2 cellular contexts compared by ENCODE assay signal in genomic region chr17:81676906-81677305, GRCh38.
A peak's percentile ranks its signal among the peaks of the same experiment; 100 is the strongest.
TF ChIP-seq lines count a peak whose summit lies in the region.

No MANE protein-coding gene starts in this region.

TF ChIP-seq in SK-N-SH, 30 proteins besides CTCF, POLR2A, EP300 and RAD21:
- no peak for TF ChIP-seq JUND (IDR thresholded peaks at IDR 0.05)
- no peak for TF ChIP-seq FOXJ3 (CRISPR knock-in tag; IDR thresholded peaks at IDR 0.05)
- no peak for TF ChIP-seq GATA2 (CRISPR knock-in tag; IDR thresholded peaks at IDR 0.05)
- no peak for TF ChIP-seq TCF12 (IDR thresholded peaks at IDR 0.05)
- no peak for TF ChIP-seq USF2 (IDR thresholded peaks at IDR 0.05; ENCODE audit: borderline replicate concordance, low read depth, low read length)
- TF ChIP-seq SIN3A (IDR thresholded peaks at IDR 0.05; ENCODE audit: borderline replicate concordance, low read depth, low read length) = no peak

TF ChIP-seq in HepG2, 621 proteins besides CTCF, POLR2A, EP300 and RAD21:
- TF ChIP-seq GZF1 (CRISPR knock-in tag; IDR thresholded peaks at IDR 0.05) = no peak
- TF ChIP-seq AGO2 (optimal IDR thresholded peaks at IDR 0.05; ENCODE audit: low read depth, low read length) = peak; percentile 72
- TF ChIP-seq ZNF567 (CRISPR knock-in tag; IDR thresholded peaks at IDR 0.05; ENCODE audit: borderline replicate concordance) = no peak
- TF ChIP-seq NFYC (CRISPR knock-in tag; IDR thresholded peaks at IDR 0.05) = no peak
- TF ChIP-seq HNRNPL (IDR thresholded peaks at IDR 0.05; ENCODE audit: low read depth, low read length) = 0 out of 2 replicates have a peak, but pooled peaks have one; percentile 10
- no peak for TF ChIP-seq ZNF574 (CRISPR knock-in tag; IDR thresholded peaks at IDR 0.05)
- TF ChIP-seq PLRG1 (conservative IDR thresholded peaks at IDR 0.05) = no peak
- no peak for TF ChIP-seq ZNF841 (CRISPR knock-in tag; IDR thresholded peaks at IDR 0.05; ENCODE audit: borderline replicate concordance)
- no peak for TF ChIP-seq ZBTB1 (CRISPR knock-in tag; IDR thresholded peaks at IDR 0.05; ENCODE audit: borderline replicate concordance)
- no peak for TF ChIP-seq CBX5 (CRISPR knock-in tag; IDR thresholded peaks at IDR 0.05; ENCODE audit: borderline replicate concordance)
- no peak for TF ChIP-seq ZFP36 (IDR thresholded peaks at IDR 0.05; ENCODE audit: borderline replicate concordance, low read depth, low read length, partially characterized antibody)
- TF ChIP-seq ZNF329 (CRISPR knock-in tag; IDR thresholded peaks at IDR 0.05; ENCODE audit: low read depth) = no peak
- no peak for TF ChIP-seq TEAD2 (CRISPR knock-in tag; IDR thresholded peaks at IDR 0.05)
- TF ChIP-seq THRA (CRISPR knock-in tag; IDR thresholded peaks at IDR 0.05; ENCODE audit: borderline replicate concordance) = no peak
- TF ChIP-seq ZFX (CRISPR knock-in tag; IDR thresholded peaks at IDR 0.05; ENCODE audit: low read depth) = no peak
- TF ChIP-seq RXRA (CRISPR knock-in tag; IDR thresholded peaks at IDR 0.05) = no peak
